Comparison of ENCODE assay signal across 8 cellular contexts in the genomic region with DNA sequence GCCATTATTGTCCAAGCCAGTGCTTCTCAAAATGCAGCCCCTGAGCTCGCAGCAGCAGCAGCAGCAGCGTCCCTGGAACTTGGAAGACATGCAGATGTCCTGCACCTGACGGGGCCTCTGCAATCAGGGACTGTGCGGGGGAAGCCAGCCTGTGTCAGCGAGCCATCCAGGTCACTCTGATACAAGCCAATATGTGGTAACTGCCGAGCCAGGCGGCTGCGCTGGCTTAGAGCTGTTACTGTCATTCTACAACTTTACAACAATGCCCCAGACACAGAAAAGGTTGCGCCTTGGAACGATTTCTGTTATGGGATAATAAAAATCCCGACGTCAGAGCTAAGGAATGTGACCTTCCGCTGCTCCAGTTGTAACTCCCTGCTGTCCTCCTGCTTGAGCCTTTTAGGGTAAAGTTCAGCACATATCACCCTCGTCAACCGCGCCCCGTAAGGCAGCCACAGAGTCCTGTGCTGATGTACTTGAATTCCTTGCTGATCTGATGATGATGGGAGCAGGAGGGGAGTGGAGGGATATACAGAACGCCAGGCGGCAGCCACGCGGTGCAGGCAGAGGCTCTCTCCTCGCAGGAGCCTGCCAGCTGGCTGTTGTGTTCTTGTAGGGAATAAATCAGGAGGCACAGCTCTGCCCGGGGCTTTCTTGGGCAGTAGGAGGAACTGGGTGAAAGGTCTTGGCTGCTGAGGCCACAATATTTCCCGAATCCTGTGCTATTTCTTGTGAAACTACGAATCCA. TPM values are rescaled to one million over a fixed set of nuclear protein-coding genes. Genes with fewer than 3 reads are reported as not detected.
DNase-seq lines count a peak whose midpoint lies in the region; ATAC-seq and TF ChIP-seq lines count a peak whose summit lies in the region.

No MANE protein-coding gene starts in this region.

- WGBS in right lobe of liver (ENCODE audit: insufficient coverage, low coverage, low lambda C conversion rate, missing lambda C conversion rate), result 8% methylated on average over 12 of the region's 25 CpGs
- WGBS in testis, 2 donors, result 5 to 6% methylated on average over 19 to 25 of the region's 25 CpGs

- H3K4me1 Mint-ChIP-seq in naive thymus-derived CD4-positive, alpha-beta T cell, result peaks cover 0 to 10% (median 0%) of the 10 kb centered on the region in 7 donors

- H3K27ac ChIP-seq in dorsolateral prefrontal cortex, result peak overlapping the region in 53 of 59 donors; percentile 6 to 93 (median 74)
- peak overlapping the region; percentile 28 to 67 (median 45) for H3K27ac ChIP-seq in right lobe of liver
- peak overlapping the region; percentile 48 to 83 for H3K27ac ChIP-seq in testis
- H3K27ac ChIP-seq in naive thymus-derived CD4-positive, alpha-beta T cell (ENCODE audit: low read depth, low read length), result no peak overlapping the region

- peak; percentile 79 to 89 (median 87) for ATAC-seq in right lobe of liver
- no peak for ATAC-seq in naive thymus-derived CD4-positive, alpha-beta T cell

- intact Hi-C loops in dorsolateral prefrontal cortex (cut with DNase I) (no loop called here), right lobe of liver (cut with DNase I) (loop anchor here in 1 of 2 donors (10.0 kb wide), 1 partner anchor 155 kb away; no protein-coding TSS in a partner anchor), testis (cut with DNase I; ENCODE audit: low total_unique reads) (no loop called here)
- intact Hi-C loops in naive thymus-derived CD4-positive, alpha-beta T cell (cut with micrococcal nuclease), result no loop called here

- H3K36me3 ChIP-seq in right lobe of liver, result no peaks in the 10 kb centered on the region
- H3K36me3 ChIP-seq in testis (ENCODE audit: low read depth, missing control alignments), result no peaks in the 10 kb centered on the region
- H3K36me3 ChIP-seq in naive thymus-derived CD4-positive, alpha-beta T cell (ENCODE audit: control insufficient read depth in 2 of 3, insufficient read depth in 3 of 3, low read length in 3 of 3), result no peaks in the 10 kb centered on the region

- peak overlapping the region in 52 of 59 donors; percentile 2 to 60 (median 39) for H3K4me3 ChIP-seq in dorsolateral prefrontal cortex
- H3K4me3 ChIP-seq in right lobe of liver, result no peak overlapping the region
- no peak overlapping the region for H3K4me3 ChIP-seq in testis
- no peak overlapping the region for H3K4me3 ChIP-seq in naive thymus-derived CD4-positive, alpha-beta T cell (ENCODE audit: low read length)

- peaks cover 0 to 11% (median 7%) of the 10 kb centered on the region in 5 donors for H3K27me3 Mint-ChIP-seq in naive thymus-derived CD4-positive, alpha-beta T cell

- TF ChIP-seq CTCF in dorsolateral prefrontal cortex (IDR thresholded peaks at IDR 0.05 in 54 of 56, conservative IDR thresholded peaks at IDR 0.05 in 2 of 56; ENCODE audit: low read depth in 1 of 56, partially characterized antibody in 56 of 56) (peak in 44 of 56 donors; percentile 9 to 47 (median 30)), right lobe of liver (IDR thresholded peaks at IDR 0.05) (peak in 1 of 4 donors; percentile 22), testis (IDR thresholded peaks at IDR 0.05) (no peak)

- H3K4me3 Mint-ChIP-seq in naive thymus-derived CD4-positive, alpha-beta T cell, result no peak overlapping the region

- CTCF ChIA-PET in naive thymus-derived CD4-positive, alpha-beta T cell (lab: Charles Lee), result interaction anchor here (0.6 to 0.7 kb wide), 2 partner anchors 16 to 32 kb away, joined by 3 read pairs; no protein-coding TSS in a partner anchor

- peaks cover 12 to 31% (median 21%) of the 10 kb centered on the region in 5 donors for H3K36me3 Mint-ChIP-seq in naive thymus-derived CD4-positive, alpha-beta T cell

- DNase-seq in COLO829 (ENCODE audit: low spot score), result peak; percentile 12
- DNase-seq in NCI-H2227 treated with DMSO at 0.1 percent for 48 hours (lab: John Stamatoyannopoulos, UW), result peak; percentile 39
- peak; percentile 40 to 85 (median 70) for DNase-seq in dorsolateral prefrontal cortex
- DNase-seq in right lobe of liver, result peak; percentile 58 to 69 (median 67)
- peak; percentile 86 for DNase-seq in testis
- no peak for DNase-seq in naive thymus-derived CD4-positive, alpha-beta T cell
- DNase-seq in GM19238 (ENCODE audit: insufficient read length, low spot score), result no peak
- DNase-seq in activated CD8-positive, alpha-beta memory T cell treated with anti-CD3 and anti-CD28 coated beads, Interleukin-2, amount 50 U/mL, for 48 hours, result no peak

- H3K9me3 ChIP-seq in right lobe of liver (no peaks in the 10 kb centered on the region), testis (no peaks in the 10 kb centered on the region)
- peaks cover 0 to 21% (median 0%) of the 10 kb centered on the region in 3 experiments for H3K9me3 ChIP-seq in naive thymus-derived CD4-positive, alpha-beta T cell (ENCODE audit: control insufficient read depth in 2 of 3, low read length in 3 of 3)

- POLR2A ChIA-PET in naive thymus-derived CD4-positive, alpha-beta T cell (lab: Charles Lee), result interaction anchor here (0.6 kb wide), 1 partner anchor 304 kb away, joined by 3 read pairs; no protein-coding TSS in a partner anchor

- H3K27ac Mint-ChIP-seq in naive thymus-derived CD4-positive, alpha-beta T cell, result no peak overlapping the region

- peaks cover 6 to 44% (median 16%) of the 10 kb centered on the region in 11 donors for H3K9me3 Mint-ChIP-seq in naive thymus-derived CD4-positive, alpha-beta T cell

- no peaks in the 10 kb centered on the region for H3K27me3 ChIP-seq in dorsolateral prefrontal cortex
- no peaks in the 10 kb centered on the region for H3K27me3 ChIP-seq in right lobe of liver
- H3K27me3 ChIP-seq in testis, result no peaks in the 10 kb centered on the region
- no peaks in the 10 kb centered on the region for H3K27me3 ChIP-seq in naive thymus-derived CD4-positive, alpha-beta T cell (ENCODE audit: control insufficient read depth in 2 of 2, insufficient read depth in 2 of 2, low read length in 2 of 2)

- TF ChIP-seq POLR2A in right lobe of liver (IDR thresholded peaks at IDR 0.05), result peak; percentile 42
- TF ChIP-seq POLR2A in testis (IDR thresholded peaks at IDR 0.05), result no peak

- peaks cover 0 to 13% (median 3%) of the 10 kb centered on the region in 4 donors for H3K4me1 ChIP-seq in right lobe of liver
- H3K4me1 ChIP-seq in testis, result peaks cover 17% of the 10 kb centered on the region
- no peaks in the 10 kb centered on the region for H3K4me1 ChIP-seq in naive thymus-derived CD4-positive, alpha-beta T cell (ENCODE audit: control insufficient read depth in 2 of 2, insufficient read depth in 2 of 2, low read length in 2 of 2)

RNA-seq across cellular contexts. Expression of gene CRYGN, which starts 20.0 kb away (rescaled TPM):
- total RNA-seq in dorsolateral prefrontal cortex (1 to 10 TPM in 78 of 120 experiments, under 1 TPM in 39, not detected in 3; 0.18 to 5.9 (median 1.3) TPM), right lobe of liver (not detected), testis (1 to 10 TPM in 1 of 2 donors, under 1 TPM in 1; 0.62 to 1.7 TPM)
- 0.44 TPM for polyA plus RNA-seq in testis (ENCODE audit: insufficient read depth, low read depth, low replicate concordance)
- total RNA-seq in naive thymus-derived CD4-positive, alpha-beta T cell, result 1 to 10 TPM in 1 of 5 experiments, under 1 TPM in 2, not detected in 2; 0.46 to 1.1 (median 0.61) TPM
- under 1 TPM; 0.33 to 0.48 TPM for polyA plus RNA-seq in naive thymus-derived CD4-positive, alpha-beta T cell

RNA-seq across cellular contexts. Expression of gene WDR86, which starts 50.1 kb away (rescaled TPM):
- total RNA-seq in dorsolateral prefrontal cortex (10 to 100 TPM in 25 of 120 experiments, 1 to 10 TPM in 95; 1.3 to 28.5 (median 7.1) TPM), right lobe of liver (under 1 TPM in 5 of 6 experiments, not detected in 1; 0.31 to 0.74 (median 0.44) TPM), testis (10 to 100 TPM in 1 of 2 donors, 1 to 10 TPM in 1; 9.6 to 20.3 TPM)
- 2.8 TPM for polyA plus RNA-seq in testis (ENCODE audit: insufficient read depth, low read depth, low replicate concordance)
- 1 to 10 TPM in 2 of 5 experiments, not detected in 3; 1.6 to 9.7 TPM for total RNA-seq in naive thymus-derived CD4-positive, alpha-beta T cell
- 1 to 10 TPM in 1 of 2 donors, under 1 TPM in 1; 0.24 to 3.1 TPM for polyA plus RNA-seq in naive thymus-derived CD4-positive, alpha-beta T cell

RNA-seq across cellular contexts. Expression of gene RHEB, which starts 59.8 kb away (rescaled TPM):
- total RNA-seq in dorsolateral prefrontal cortex, result 100 to 1,000 TPM in 99 of 120 experiments, 10 to 100 TPM in 21; 67.8 to 164 (median 115) TPM
- total RNA-seq in right lobe of liver, result 10 to 100 TPM; 33.4 to 55.3 (median 49.7) TPM
- total RNA-seq in testis, result 10 to 100 TPM; 59.4 to 74.6 TPM
- 88.1 TPM for polyA plus RNA-seq in testis (ENCODE audit: insufficient read depth, low read depth, low replicate concordance)
- 10 to 100 TPM; 31.2 to 62.6 (median 40.2) TPM for total RNA-seq in naive thymus-derived CD4-positive, alpha-beta T cell
- polyA plus RNA-seq in naive thymus-derived CD4-positive, alpha-beta T cell, result 10 to 100 TPM; 57.8 to 59.0 TPM

Comparison
In these comparisons a context has a peak if more than half of its experiments do, and no peak if none do; other contexts are left out.
1. DNase-seq: peak in COLO829 (single experiment), NCI-H2227 treated with DMSO at 0.1 percent for 48 hours (single experiment), dorsolateral prefrontal cortex (10 of 10), right lobe of liver (3 of 3) and testis (single experiment); none in naive thymus-derived CD4-positive, alpha-beta T cell (0 of 9), GM19238 (single experiment) and activated CD8-positive, alpha-beta memory T cell treated with anti-CD3 and anti-CD28 coated beads, Interleukin-2, amount 50 U/mL, for 48 hours (single experiment).
2. H3K4me3 ChIP-seq: peak in dorsolateral prefrontal cortex (52 of 59); none in right lobe of liver (0 of 3), testis (0 of 2) and naive thymus-derived CD4-positive, alpha-beta T cell (single experiment).
3. CTCF ChIP-seq: peak in dorsolateral prefrontal cortex (44 of 56); none in testis (0 of 3).